Comparison of ENCODE assay signal across 23 cellular contexts in the genomic region with DNA sequence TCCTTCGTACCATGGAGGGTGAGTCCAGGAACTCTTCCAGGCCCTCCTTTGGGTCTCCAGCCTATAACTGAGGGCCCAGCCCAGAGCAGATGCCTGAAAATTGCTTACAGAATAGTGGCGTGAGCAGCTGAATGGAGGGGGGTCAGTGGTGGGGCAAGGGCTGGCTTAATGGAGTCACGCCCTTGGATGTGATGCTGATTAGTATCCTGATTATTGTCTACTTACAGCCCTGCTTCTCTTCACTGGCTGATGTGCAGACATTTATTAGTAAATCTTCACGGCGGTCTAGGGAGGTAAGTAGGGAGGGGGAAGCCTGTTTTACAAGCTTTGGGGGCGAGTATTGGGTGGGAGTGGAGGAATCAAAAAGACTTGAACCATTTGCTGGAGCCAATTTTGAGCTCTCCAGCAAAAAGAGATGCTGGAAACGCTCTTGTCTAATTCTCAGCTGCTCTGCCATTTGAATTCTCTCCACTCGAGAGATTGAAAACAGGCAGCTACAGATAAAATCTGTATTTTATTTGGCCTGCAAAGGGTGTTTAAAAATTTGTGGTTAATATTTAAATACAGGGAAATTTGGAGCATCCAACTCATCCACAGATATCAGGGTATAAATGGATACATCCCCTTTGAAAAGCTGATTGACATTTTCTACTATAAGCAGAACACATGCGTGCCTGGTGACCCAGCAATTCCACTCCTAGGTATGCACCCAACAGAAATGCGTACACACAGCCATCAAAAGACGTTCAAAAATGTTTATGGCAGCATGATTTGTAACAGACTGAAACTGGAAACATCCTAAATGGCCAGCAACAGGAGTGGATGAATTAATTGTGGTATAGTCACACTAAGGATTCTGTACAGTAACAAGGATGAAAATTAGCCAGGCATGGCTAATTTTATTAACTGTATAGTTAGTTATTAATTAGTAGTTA. TPM values are rescaled to one million over a fixed set of nuclear protein-coding genes. Genes with fewer than 3 reads are reported as not detected.
"Had no signal": no experiment of that assay in that cellular context is flagged by ENCODE, and none has a peak within 500 bp of the region (broad histone marks: within the 10 kb centered on the region; RNA-seq: fewer than 3 reads in every experiment).

No MANE protein-coding gene starts in this region.

- ATAC-seq: activated CD8-positive, alpha-beta T cell treated with anti-CD3 and anti-CD28 coated beads, Interleukin-2, amount 10 ng/mL, durations not matched to agents 7 days and 5 days; gastroesophageal sphincter; left ventricle myocardium superior; natural killer cell treated with Interleukin-12 subunit alpha and Interleukin-12 subunit beta and Interleukin-15 and Interleukin-18, amount 100 ng/mL, for 72 hours; stimulated activated naive CD8-positive, alpha-beta T cell treated with anti-CD3 and anti-CD28 coated beads, Interleukin-15, Interleukin-2, amounts not matched to agents 100 U/mL and 50 U/mL, for 24 hours had no signal

- H3K9me3 Mint-ChIP-seq: activated CD4-positive, alpha-beta T cell treated with anti-CD3 and anti-CD28 coated beads, Interleukin-2, amount 10 ng/mL, durations not matched to agents 7 days and 5 days; central memory CD8-positive, alpha-beta T cell; natural killer cell treated with Interleukin-12 subunit alpha and Interleukin-12 subunit beta and Interleukin-15 and Interleukin-18, amount 100 ng/mL, for 72 hours had no signal

- DNase-seq: activated CD4-positive, alpha-beta T cell treated with anti-CD3 and anti-CD28 coated beads, Interleukin-2, amount 10 ng/mL, durations not matched to agents 7 days and 5 days; activated CD4-positive, CD25-positive, alpha-beta regulatory T cell treated with anti-CD3 and anti-CD28 coated beads, Interleukin-2, amount 50 U/mL, for 72 hours; activated CD8-positive, alpha-beta T cell treated with anti-CD3 and anti-CD28 coated beads, Interleukin-2, amount 10 ng/mL, durations not matched to agents 7 days and 5 days; activated naive CD4-positive, alpha-beta T cell; colonic mucosa; esophagus squamous epithelium; hypothalamus; left ventricle myocardium superior; mammary epithelial cell; midbrain; stimulated activated CD4-positive, alpha-beta T cell treated with anti-CD3 and anti-CD28 coated beads, Interleukin-12 subunit alpha, Interleukin-12 subunit beta, amount 100 ng/mL, for 4 hours; stimulated activated CD4-positive, alpha-beta T cell treated with anti-CD3 and anti-CD28 coated beads, Interleukin-4, amount 100 ng/mL, for 4 hours; stimulated activated naive CD8-positive, alpha-beta T cell treated with anti-CD3 and anti-CD28 coated beads, Interleukin-15, Interleukin-2, amounts not matched to agents 100 U/mL and 50 U/mL, for 24 hours; thyroid gland; WERI-Rb-1 had no signal

- H3K9me3 ChIP-seq: adrenal gland, ascending aorta, colonic mucosa, esophagus squamous epithelium, gastroesophageal sphincter, prostate gland, thyroid gland had no signal

- H3K27me3 Mint-ChIP-seq: activated naive CD8-positive, alpha-beta T cell had no signal

- H3K27ac Mint-ChIP-seq: activated CD4-positive, alpha-beta T cell treated with anti-CD3 and anti-CD28 coated beads, Interleukin-2, amount 10 ng/mL, durations not matched to agents 7 days and 5 days; activated CD8-positive, alpha-beta T cell treated with anti-CD3 and anti-CD28 coated beads, Interleukin-2, amount 10 ng/mL, durations not matched to agents 7 days and 5 days; activated naive CD8-positive, alpha-beta T cell; natural killer cell treated with Interleukin-12 subunit alpha and Interleukin-12 subunit beta and Interleukin-15 and Interleukin-18, amount 100 ng/mL, for 72 hours had no signal

- H3K4me3 ChIP-seq: adrenal gland, ascending aorta, colonic mucosa, esophagus squamous epithelium, gastroesophageal sphincter, prostate gland, thyroid gland had no signal

- H3K4me1 Mint-ChIP-seq: activated CD4-positive, alpha-beta T cell treated with anti-CD3 and anti-CD28 coated beads, Interleukin-2, amount 10 ng/mL, durations not matched to agents 7 days and 5 days; central memory CD8-positive, alpha-beta T cell had no signal

- H3K4me3 Mint-ChIP-seq: activated CD4-positive, alpha-beta T cell treated with anti-CD3 and anti-CD28 coated beads, Interleukin-2, amount 10 ng/mL, durations not matched to agents 7 days and 5 days; activated CD8-positive, alpha-beta T cell treated with anti-CD3 and anti-CD28 coated beads, Interleukin-2, amount 10 ng/mL, durations not matched to agents 7 days and 5 days; activated naive CD8-positive, alpha-beta T cell; central memory CD8-positive, alpha-beta T cell; natural killer cell treated with Interleukin-12 subunit alpha and Interleukin-12 subunit beta and Interleukin-15 and Interleukin-18, amount 100 ng/mL, for 72 hours had no signal

- H3K4me1 ChIP-seq: adrenal gland, colonic mucosa, prostate gland, thyroid gland had no signal

- H3K27ac ChIP-seq: adrenal gland, ascending aorta, colonic mucosa, esophagus squamous epithelium, prostate gland, thyroid gland, WERI-Rb-1 had no signal

- H3K36me3 Mint-ChIP-seq: activated naive CD8-positive, alpha-beta T cell; natural killer cell treated with Interleukin-12 subunit alpha and Interleukin-12 subunit beta and Interleukin-15 and Interleukin-18, amount 100 ng/mL, for 72 hours had no signal

- H3K27me3 ChIP-seq: adrenal gland, ascending aorta, colonic mucosa, gastroesophageal sphincter, thyroid gland had no signal

- H3K36me3 ChIP-seq: adrenal gland, ascending aorta, colonic mucosa, esophagus squamous epithelium, gastroesophageal sphincter, prostate gland, thyroid gland, WERI-Rb-1 had no signal

RNA-seq across cellular contexts. Expression of gene IGFBPL1, which starts 51.3 kb away (rescaled TPM):
- total RNA-seq: activated CD4-positive, alpha-beta T cell treated with anti-CD3 and anti-CD28 coated beads, Interleukin-2, amount 10 ng/mL, durations not matched to agents 7 days and 5 days; activated CD8-positive, alpha-beta T cell treated with anti-CD3 and anti-CD28 coated beads, Interleukin-2, amount 10 ng/mL, durations not matched to agents 7 days and 5 days; esophagus squamous epithelium; left ventricle myocardium superior; mammary epithelial cell; natural killer cell treated with Interleukin-12 subunit alpha and Interleukin-12 subunit beta and Interleukin-15 and Interleukin-18, amount 100 ng/mL, for 72 hours; subcutaneous adipose tissue had no signal
